ENCODE assay signal across 16 cellular contexts in the genomic region with DNA sequence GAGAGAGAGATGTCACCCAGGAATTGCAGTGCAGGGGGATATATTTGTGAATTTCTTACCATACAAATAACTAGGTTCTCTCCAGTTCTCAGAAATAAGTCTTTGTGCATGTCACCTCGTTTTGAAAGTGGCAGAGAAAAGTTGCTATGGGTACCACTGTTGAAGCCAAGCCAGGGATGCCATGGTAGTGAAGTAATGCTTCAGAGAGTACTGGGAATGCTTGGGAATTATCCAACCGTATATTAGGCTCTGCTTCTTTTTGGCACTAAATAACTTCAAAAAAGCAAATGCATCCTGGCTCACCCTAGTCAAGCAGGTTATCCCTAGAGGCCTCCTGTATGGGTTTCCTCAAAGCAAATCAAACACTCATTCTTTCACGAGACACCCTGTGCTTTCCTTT.
"Had no signal": no experiment of that assay in that cellular context is flagged by ENCODE, and none has a peak within 500 bp of the region (broad histone marks: within the 10 kb centered on the region; RNA-seq: fewer than 3 reads in every experiment).

No MANE protein-coding gene starts in this region.

- H3K4me3 ChIP-seq: cardiac muscle cell, esophagus muscularis mucosa, heart right ventricle, lung, mucosa of descending colon had no signal

- H3K27ac ChIP-seq: cardiac muscle cell, esophagus muscularis mucosa, heart right ventricle had no signal

- H3K4me1 ChIP-seq: esophagus muscularis mucosa, heart right ventricle had no signal

- H3K27me3 ChIP-seq: cardiac muscle cell, esophagus muscularis mucosa, heart right ventricle had no signal

- ATAC-seq: activated CD8-positive, alpha-beta T cell treated with anti-CD3 and anti-CD28 coated beads, Interleukin-2, amount 10 ng/mL, durations not matched to agents 7 days and 5 days; heart right ventricle; mucosa of descending colon; naive thymus-derived CD8-positive, alpha-beta T cell; sciatic nerve had no signal

- H3K36me3 ChIP-seq: cardiac muscle cell, esophagus muscularis mucosa, heart right ventricle had no signal

- DNase-seq: activated CD4-positive, alpha-beta T cell treated with anti-CD3 and anti-CD28 coated beads for 4 hours; activated CD8-positive, alpha-beta memory T cell treated with anti-CD3 and anti-CD28 coated beads, Interleukin-2, amount 50 U/mL, for 48 hours; activated CD8-positive, alpha-beta T cell treated with anti-CD3 and anti-CD28 coated beads, Interleukin-2, amount 10 ng/mL, durations not matched to agents 7 days and 5 days; aorta; foreskin fibroblast; mucosa of descending colon; naive thymus-derived CD8-positive, alpha-beta T cell; stimulated activated CD4-positive, alpha-beta T cell treated with anti-CD3 and anti-CD28 coated beads, Interleukin-2, amount 100 ng/mL, for 24 hours; stimulated activated naive CD4-positive, alpha-beta T cell; T-helper 1 cell; trophoblast cell had no signal

- H3K9me3 ChIP-seq: mucosa of descending colon had no signal
